ENCODE assay signal across 20 cellular contexts in genomic region chr2:140698736-140699135, GRCh38.
"Had no signal": no experiment of that assay in that cellular context is flagged by ENCODE, and none has a peak within 500 bp of the region (broad histone marks: within the 10 kb centered on the region; RNA-seq: fewer than 3 reads in every experiment).

No MANE protein-coding gene starts in this region.

- DNase-seq: cortex of kidney; dorsolateral prefrontal cortex; effector CD8-positive, alpha-beta T cell; foreskin keratinocyte; immature natural killer cell; kidney; left cardiac atrium; left ventricle myocardium inferior; lower lobe of right lung; natural killer cell; nucleus accumbens; retina; spleen; stimulated activated CD4-positive, alpha-beta T cell treated with anti-CD3 and anti-CD28 coated beads, Interleukin-15, amount 100 ng/mL, for 24 hours; stimulated activated CD4-positive, alpha-beta T cell treated with anti-CD3 and anti-CD28 coated beads, Interleukin-2, amount 100 ng/mL, for 24 hours; stimulated activated CD4-positive, alpha-beta T cell treated with anti-CD3 and anti-CD28 coated beads, Interleukin-4, amount 100 ng/mL, for 4 hours; stimulated activated naive B cell treated with anti-CD40 and anti-IgM and Interleukin-4, amounts not matched to agents 10 μg/mL and 1 μg/mL and 100 μg/mL, for 72 hours; stimulated activated naive CD8-positive, alpha-beta T cell treated with anti-CD3 and anti-CD28 coated beads, Interleukin-15, amount 100 ng/mL, for 72 hours; testis; upper lobe of right lung had no signal
